In the genomic region with DNA sequence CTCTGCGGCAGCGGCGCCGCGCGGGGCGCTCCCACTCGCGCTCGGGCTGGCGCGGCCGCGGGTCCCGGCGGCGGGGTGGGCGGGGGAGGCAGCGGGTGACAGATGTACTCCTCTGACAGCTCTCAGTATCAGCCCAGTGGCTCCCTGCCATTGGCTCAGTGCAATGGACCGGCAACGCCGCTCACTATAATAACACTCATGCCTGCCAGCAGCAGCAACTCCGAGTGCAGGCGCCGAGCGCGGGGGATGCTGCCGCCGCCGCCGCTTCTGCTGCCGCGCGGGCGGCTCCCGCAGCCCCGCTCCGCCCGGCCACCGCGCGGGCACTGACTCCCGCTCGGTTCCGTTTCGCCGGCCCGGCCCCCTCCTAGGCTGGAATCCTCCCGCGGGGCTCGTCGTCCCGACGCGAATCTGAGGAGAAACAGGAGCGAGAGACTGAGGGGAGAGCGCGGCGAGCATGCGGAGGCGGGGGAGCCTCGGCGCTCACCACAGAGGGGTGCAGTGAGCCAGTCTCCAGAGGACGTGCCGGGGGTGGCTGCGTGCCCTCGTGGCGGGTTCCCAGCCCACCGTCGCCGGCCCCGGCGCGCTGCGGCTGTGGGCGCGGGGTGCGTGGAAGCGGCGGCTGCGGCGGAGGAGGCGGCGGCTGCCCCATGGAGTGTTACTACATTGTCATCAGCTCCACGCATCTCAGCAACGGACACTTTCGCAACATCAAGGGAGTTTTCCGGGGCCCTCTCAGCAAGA, we compare ENCODE assay signal across 8 cellular contexts. TPM values are rescaled to one million over a fixed set of nuclear protein-coding genes. Genes with fewer than 3 reads are reported as not detected.
DNase-seq lines count a peak whose midpoint lies in the region; ATAC-seq, FAIRE-seq and TF ChIP-seq lines count a peak whose summit lies in the region.

Gene ZNF804A, plus strand, starts transcription at position 217 of the 741 bp plus-strand sequence. Its CDS starts 431 bp downstream, at position 648.

- intact Hi-C loops in HepG2 (cut with micrococcal nuclease; ENCODE audit: unreplicated experiment): no loop called here

- H3K9me2 ChIP-seq in SK-N-SH: no peaks in the 10 kb centered on the region

- H3K4me3 Mint-ChIP-seq in activated naive CD4-positive, alpha-beta T cell treated with anti-CD3 and anti-CD28 coated beads, Interleukin-2, amount 10 ng/mL, durations not matched to agents 7 days and 5 days: peak within 1 kb of the TSS; percentile 47
- H3K4me3 Mint-ChIP-seq in stimulated activated naive B cell treated with anti-CD40 and anti-IgM and Interleukin-4, amounts not matched to agents 10 μg/mL and 1 μg/mL and 100 μg/mL, for 72 hours: peak within 1 kb of the TSS; percentile 63 to 72

- POLR2A ChIA-PET in SK-N-SH (lab: Yijun Ruan, JAX): interaction anchor here (0.7 kb wide), 1 partner anchor 12 kb away, joined by 3 read pairs; no protein-coding TSS in a partner anchor
- POLR2A ChIA-PET in HepG2 (lab: Yijun Ruan, JAX): no interaction called here

- peak; percentile 20 for DNase-seq in activated naive CD4-positive, alpha-beta T cell treated with anti-CD3 and anti-CD28 coated beads, Interleukin-2, amount 10 ng/mL, durations not matched to agents 7 days and 5 days
- DNase-seq in activated naive CD4-positive, alpha-beta T cell (lab: John Stamatoyannopoulos, UW): no peak
- DNase-seq in HAP-1 (ENCODE audit: low spot score in 2 of 2) (peak; percentile 61 to 73), M059J (ENCODE audit: low read depth) (peak; percentile 39), SK-N-SH (peak; percentile 89), dermis blood vessel endothelial cell (peak; percentile 22), HepG2 (ENCODE audit: low spot score) (no peak)
- DNase-seq in stimulated activated naive B cell treated with anti-CD40 and anti-IgM and Interleukin-4, amounts not matched to agents 10 μg/mL and 1 μg/mL and 100 μg/mL, for 72 hours: peak; percentile 48

- H2AFZ ChIP-seq in SK-N-SH (ENCODE audit: low read depth) (peak within 1 kb of the TSS; percentile 85), HepG2 (ENCODE audit: low read length) (no peak within 1 kb of the TSS)

- ATAC-seq in HepG2: peak; percentile 89
- peak; percentile 84 to 86 for ATAC-seq in stimulated activated naive B cell treated with anti-CD40 and anti-IgM and Interleukin-4, amounts not matched to agents 10 μg/mL and 1 μg/mL and 100 μg/mL, for 72 hours (replicated peaks)

- H3K4me3 ChIP-seq in HAP-1 (peak within 1 kb of the TSS; percentile 43), SK-N-SH (ENCODE audit: low read depth in 2 of 2, low read length in 1 of 2) (peak within 1 kb of the TSS; percentile 62 to 71), HepG2 (replicated peaks in 1 of 3; ENCODE audit: insufficient read depth in 1 of 3, low read depth in 2 of 3, low read length in 3 of 3) (peak within 1 kb of the TSS; percentile 39 to 66 (median 59))

- H3K9ac ChIP-seq in SK-N-SH: peak within 1 kb of the TSS; percentile 40; the same call in 1 of the 2 replicates
- H3K9ac ChIP-seq in HepG2 (ENCODE audit: insufficient read depth, low read depth, low read length): no peak within 1 kb of the TSS

- TF ChIP-seq CTCF in SK-N-SH (IDR thresholded peaks at IDR 0.05): no peak
- TF ChIP-seq CTCF in HepG2 (CRISPR knock-in tag; IDR thresholded peaks at IDR 0.05): no peak

- WGBS in SK-N-SH (ENCODE audit: low lambda C conversion rate): 1% methylated on average over 27 of the region's 88 CpGs
- 3% methylated on average over 28 of the region's 88 CpGs for WGBS in HepG2 (ENCODE audit: low lambda C conversion rate)

- peaks cover 44% of the 10 kb centered on the region for H3K27me3 Mint-ChIP-seq in activated naive CD4-positive, alpha-beta T cell treated with anti-CD3 and anti-CD28 coated beads, Interleukin-2, amount 10 ng/mL, durations not matched to agents 7 days and 5 days
- peaks cover 32 to 40% of the 10 kb centered on the region in 2 donors for H3K27me3 Mint-ChIP-seq in stimulated activated naive B cell treated with anti-CD40 and anti-IgM and Interleukin-4, amounts not matched to agents 10 μg/mL and 1 μg/mL and 100 μg/mL, for 72 hours

- H3K9me3 Mint-ChIP-seq in activated naive CD4-positive, alpha-beta T cell treated with anti-CD3 and anti-CD28 coated beads, Interleukin-2, amount 10 ng/mL, durations not matched to agents 7 days and 5 days: no peaks in the 10 kb centered on the region
- H3K9me3 Mint-ChIP-seq in stimulated activated naive B cell treated with anti-CD40 and anti-IgM and Interleukin-4, amounts not matched to agents 10 μg/mL and 1 μg/mL and 100 μg/mL, for 72 hours: peaks cover 0 to 3% of the 10 kb centered on the region in 2 donors

- H3K27ac Mint-ChIP-seq in activated naive CD4-positive, alpha-beta T cell treated with anti-CD3 and anti-CD28 coated beads, Interleukin-2, amount 10 ng/mL, durations not matched to agents 7 days and 5 days: no peak within 1 kb of the TSS
- H3K27ac Mint-ChIP-seq in stimulated activated naive B cell treated with anti-CD40 and anti-IgM and Interleukin-4, amounts not matched to agents 10 μg/mL and 1 μg/mL and 100 μg/mL, for 72 hours: peak within 1 kb of the TSS; percentile 75

- no peaks in the 10 kb centered on the region; the same call in 1 of the 2 replicates for H3K27me3 ChIP-seq in HAP-1 (ENCODE audit: low read depth)
- H3K27me3 ChIP-seq in SK-N-SH (ENCODE audit: insufficient read depth): no peaks in the 10 kb centered on the region; the same call in 1 of the 2 replicates
- peaks cover 8 to 32% of the 10 kb centered on the region in 2 experiments for H3K27me3 ChIP-seq in HepG2 (ENCODE audit: control insufficient read depth in 1 of 2, insufficient read depth in 2 of 2, low read length in 2 of 2)

- H3K27ac ChIP-seq in SK-N-SH (ENCODE audit: low read depth in 2 of 2, low read length in 1 of 2): peak within 1 kb of the TSS in 1 of 2 experiments; percentile 24; a peak in 2 of 4 replicates
- no peak within 1 kb of the TSS for H3K27ac ChIP-seq in HepG2 (ENCODE audit: extremely low read length, insufficient read depth, low read length)

- no peaks in the 10 kb centered on the region for H4K20me1 ChIP-seq in SK-N-SH (ENCODE audit: insufficient read depth)
- no peaks in the 10 kb centered on the region for H4K20me1 ChIP-seq in HepG2 (ENCODE audit: insufficient read depth, low read length)

- no TSS peak for BruUV-seq in HepG2 (replicated peaks; lab: Mats Ljungman, UMichigan)

- TF ChIP-seq RAD21 in SK-N-SH (IDR thresholded peaks at IDR 0.05; ENCODE audit: low read length): no peak
- no peak for TF ChIP-seq RAD21 in HepG2 (CRISPR knock-in tag; IDR thresholded peaks at IDR 0.05)

- H3K79me2 ChIP-seq in SK-N-SH (ENCODE audit: insufficient read depth): no peaks in the 10 kb centered on the region
- no peaks in the 10 kb centered on the region for H3K79me2 ChIP-seq in HepG2 (ENCODE audit: insufficient read depth, low read length)

- H3K4me1 ChIP-seq in HAP-1: peaks cover 26% of the 10 kb centered on the region
- peaks cover 0 to 13% of the 10 kb centered on the region in 2 experiments; a peak in 3 of 4 replicates for H3K4me1 ChIP-seq in SK-N-SH (ENCODE audit: control insufficient read depth in 1 of 2, insufficient read depth in 2 of 2, low read depth in 1 of 2, low read length in 1 of 2)
- H3K4me1 ChIP-seq in HepG2 (ENCODE audit: insufficient read depth, low read length): peaks cover 26% of the 10 kb centered on the region

- no peak for FAIRE-seq in HepG2 (lab: Jason Lieb, UNC)

- H3K4me1 Mint-ChIP-seq in activated naive CD4-positive, alpha-beta T cell treated with anti-CD3 and anti-CD28 coated beads, Interleukin-2, amount 10 ng/mL, durations not matched to agents 7 days and 5 days: peaks cover 11% of the 10 kb centered on the region
- H3K4me1 Mint-ChIP-seq in stimulated activated naive B cell treated with anti-CD40 and anti-IgM and Interleukin-4, amounts not matched to agents 10 μg/mL and 1 μg/mL and 100 μg/mL, for 72 hours: peaks cover 14 to 27% of the 10 kb centered on the region in 2 donors

- CTCF ChIA-PET in activated naive CD4-positive, alpha-beta T cell treated with anti-CD3 and anti-CD28 coated beads, Interleukin-2, amount 10 ng/mL, durations not matched to agents 7 days and 5 days (lab: Charles Lee): no interaction called here
- CTCF ChIA-PET in SK-N-SH (lab: Yijun Ruan, JAX): interaction anchor here (1.3 kb wide), 1 partner anchor 12 kb away, joined by 6 read pairs; no protein-coding TSS in a partner anchor
- CTCF ChIA-PET in HepG2 (lab: Yijun Ruan, JAX; ENCODE audit: low intra/inter-chr PET ratio, low total read pairs): no interaction called here

- peak within 1 kb of the TSS; percentile 88 for H3K4me2 ChIP-seq in SK-N-SH
- peak within 1 kb of the TSS; percentile 66 for H3K4me2 ChIP-seq in HepG2 (ENCODE audit: low read depth, low read length)

- H3K36me3 ChIP-seq in HAP-1 (replicated peaks): no peaks in the 10 kb centered on the region
- H3K36me3 ChIP-seq in SK-N-SH (replicated peaks in 1 of 2; ENCODE audit: control insufficient read depth in 1 of 2, insufficient read depth in 2 of 2, low read length in 1 of 2): no peaks in the 10 kb centered on the region
- H3K36me3 ChIP-seq in HepG2 (replicated peaks in 1 of 2; ENCODE audit: control insufficient read depth in 1 of 2, insufficient read depth in 2 of 2, low read length in 2 of 2): no peaks in the 10 kb centered on the region

- no peak for TF ChIP-seq POLR2A in HepG2 (IDR thresholded peaks at IDR 0.05; ENCODE audit: insufficient read depth in 1 of 2, low read depth in 2 of 2, low read length in 2 of 2)

- no peaks in the 10 kb centered on the region for H3F3A ChIP-seq in SK-N-SH (replicated peaks; ENCODE audit: insufficient read depth)

- TF ChIP-seq EP300 in SK-N-SH (IDR thresholded peaks at IDR 0.05; ENCODE audit: borderline replicate concordance in 1 of 2, low read depth in 1 of 2, low read length in 1 of 2) (no peak), HepG2 (IDR thresholded peaks at IDR 0.05; ENCODE audit: low read depth in 2 of 2, low read length in 2 of 2) (no peak), HepG2 (CRISPR knock-in tag; IDR thresholded peaks at IDR 0.05; ENCODE audit: borderline replicate concordance) (no peak)

- in situ Hi-C loops in HAP-1 (cut with MboI; ENCODE audit: low sequenced_read_pairs) (no loop called here), HepG2 (cut with HindIII; ENCODE audit: extremely low pct_ligation_motif_present, low pct_unique_long_range_greater_than_20kb) (no loop called here)

- H3K9me3 ChIP-seq in HAP-1: no peaks in the 10 kb centered on the region
- peaks cover 4% of the 10 kb centered on the region; the same call in 1 of the 2 replicates for H3K9me3 ChIP-seq in SK-N-SH
- no peaks in the 10 kb centered on the region for H3K9me3 ChIP-seq in HepG2 (ENCODE audit: low read length)

- no peaks in the 10 kb centered on the region for H3K36me3 Mint-ChIP-seq in activated naive CD4-positive, alpha-beta T cell treated with anti-CD3 and anti-CD28 coated beads, Interleukin-2, amount 10 ng/mL, durations not matched to agents 7 days and 5 days
- no peaks in the 10 kb centered on the region for H3K36me3 Mint-ChIP-seq in stimulated activated naive B cell treated with anti-CD40 and anti-IgM and Interleukin-4, amounts not matched to agents 10 μg/mL and 1 μg/mL and 100 μg/mL, for 72 hours

RNA-seq across cellular contexts. Expression of gene ZNF804A, which starts in this region (rescaled TPM):
- total RNA-seq in M059J (2014; rRNA removed; shearing (Covaris generic)): 1.1 and 1.6 TPM in 2 replicates
- polyA plus RNA-seq in SK-N-SH (2012; rRNA removed): 0.02 TPM in 2 replicates
- polyA plus RNA-seq in SK-N-SH (2012; cell fraction: cytosol; rRNA removed): 0.01 and 0.03 TPM in 2 replicates
- 0.02 TPM in 1 of 2 replicates, not detected in the other for polyA plus RNA-seq in SK-N-SH (2012; cell fraction: nucleus; rRNA removed)
- total RNA-seq in dermis blood vessel endothelial cell: 0.05 TPM in 1 of 2 replicates, not detected in the other
- total RNA-seq in HepG2 (2016; rRNA removed; fragmentation: Illumina TruSeq; extraction: Trizol): 0.06 and 0.07 TPM in 2 replicates
- total RNA-seq in HepG2 (2016; cell fraction: cytosol; rRNA removed; fragmentation: Illumina TruSeq; extraction: Trizol; ENCODE audit: low read depth): not detected in 2 replicates
- total RNA-seq in HepG2 (2016; cell fraction: insoluble cytoplasmic fraction; rRNA removed; fragmentation: Illumina TruSeq; extraction: Trizol): 0.02 and 0.10 TPM in 2 replicates
- total RNA-seq in HepG2 (2016; cell fraction: membrane; rRNA removed; fragmentation: Illumina TruSeq; extraction: Trizol): 0.03 TPM in 1 of 2 replicates, not detected in the other
- not detected in 2 replicates for total RNA-seq in HepG2 (2016; cell fraction: nucleus; rRNA removed; fragmentation: Illumina TruSeq; extraction: Trizol)
- polyA plus RNA-seq in HepG2 (2011; rRNA removed): 0.03 and 0.09 TPM in 2 replicates
- 0.03 TPM in 2 replicates for polyA plus RNA-seq in HepG2 (2011; cell fraction: cytosol; rRNA removed)
- 0.06 TPM in 1 of 2 replicates, not detected in the other for polyA plus RNA-seq in HepG2 (2011; cell fraction: nucleus; rRNA removed)
- polyA plus RNA-seq in HepG2 (2012): not detected in 2 replicates
- not detected in 2 replicates for polyA plus RNA-seq in HepG2 (2016; cell fraction: cytosol; fragmentation: Illumina TruSeq; extraction: Trizol; ENCODE audit: low read depth)
- polyA plus RNA-seq in HepG2 (2016; cell fraction: insoluble cytoplasmic fraction; fragmentation: Illumina TruSeq; extraction: Trizol; ENCODE audit: low read depth): 0.05 and 0.08 TPM in 2 replicates
- not detected in 2 replicates for polyA plus RNA-seq in HepG2 (2016; cell fraction: membrane; fragmentation: Illumina TruSeq; extraction: Trizol; ENCODE audit: low read depth)
- not detected in 2 replicates for polyA plus RNA-seq in HepG2 (2016; cell fraction: nucleus; fragmentation: Illumina TruSeq; extraction: Trizol; ENCODE audit: insufficient read depth, low read depth)
- 0.04 and 0.49 TPM in 2 replicates for polyA minus RNA-seq in HepG2 (2011; rRNA and poly(A)+ RNA removed; ENCODE audit: low replicate concordance)
- polyA minus RNA-seq in HepG2 (2011; cell fraction: cytosol; rRNA and poly(A)+ RNA removed): not detected in 2 replicates
- 0.12 and 0.26 TPM in 2 replicates for polyA minus RNA-seq in HepG2 (2011; cell fraction: nucleus; rRNA and poly(A)+ RNA removed)

Comparison
In these comparisons a context has a peak if more than half of its experiments do, and no peak if none do; other contexts are left out.
1. DNase-seq: peak in activated naive CD4-positive, alpha-beta T cell treated with anti-CD3 and anti-CD28 coated beads, Interleukin-2, amount 10 ng/mL, durations not matched to agents 7 days and 5 days (single experiment), HAP-1 (2 of 2), M059J (single experiment) and stimulated activated naive B cell treated with anti-CD40 and anti-IgM and Interleukin-4, amounts not matched to agents 10 μg/mL and 1 μg/mL and 100 μg/mL, for 72 hours (single experiment); none in activated naive CD4-positive, alpha-beta T cell (0 of 4) and HepG2 (single experiment).
2. Peak in DNase-seq, H3K4me3 ChIP-seq, H3K9ac ChIP-seq and H3K4me2 ChIP-seq in SK-N-SH; RNA of the gene not detected or under 1 TPM.
3. Peak in DNase-seq in dermis blood vessel endothelial cell; RNA of the gene not detected or under 1 TPM.
4. Peak in ATAC-seq, H3K4me3 ChIP-seq and H3K4me2 ChIP-seq in HepG2; RNA of the gene not detected or under 1 TPM.
5. Peak in every context shown above with its lines, with median percentiles within 50 percentile points of each other: H3K4me3 ChIP-seq.